9 cellular contexts compared by ENCODE assay signal in the genomic region with DNA sequence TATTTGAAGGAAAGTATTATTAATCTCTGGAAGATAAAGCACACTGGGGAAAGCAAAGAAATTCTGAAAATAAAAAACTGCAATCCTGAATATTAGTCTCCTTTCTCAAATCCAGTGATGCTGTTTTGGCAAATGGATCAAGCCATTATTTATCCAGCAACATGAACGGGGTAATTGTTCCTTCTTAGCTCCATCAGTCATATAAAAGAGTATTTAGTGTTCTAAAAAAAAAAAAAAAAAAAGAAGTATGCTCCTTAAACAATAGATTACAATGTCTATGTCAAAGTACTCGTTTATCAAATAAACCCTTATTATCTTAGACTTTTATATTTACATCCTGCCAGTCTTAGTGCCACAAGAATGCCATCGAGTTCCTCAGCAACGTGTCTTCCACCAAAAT. TPM values are rescaled to one million over a fixed set of nuclear protein-coding genes. Genes with fewer than 3 reads are reported as not detected.
DNase-seq lines count a peak whose midpoint lies in the region; ATAC-seq, FAIRE-seq and TF ChIP-seq lines count a peak whose summit lies in the region.
"Had no signal": no experiment of that assay in that cellular context is flagged by ENCODE, and none has a peak within 500 bp of the region (broad histone marks: within the 10 kb centered on the region; RNA-seq: fewer than 3 reads in every experiment).

No MANE protein-coding gene starts in this region.

- H3K27ac ChIP-seq in heart left ventricle (peak overlapping the region in 8 of 12 donors; percentile 94 to 99 (median 96)), K562 (ENCODE audit: extremely low read depth, low read depth, low read length) (peak overlapping the region; percentile 96; the same call in 2 of the 3 replicates), uterus (peak overlapping the region; percentile 92 to 97)

- WGBS in heart left ventricle, 4 donors = 4 to 6% (median 5%) methylated on average over 4 of the region's 4 CpGs
- WGBS in K562 (ENCODE audit: insufficient coverage, low coverage, missing lambda C conversion rate) = 3% methylated on average over 4 of the region's 4 CpGs

- TF ChIP-seq RAD21 in K562 (CRISPR knock-in tag; conservative IDR thresholded peaks at IDR 0.05 in 1 of 2, IDR thresholded peaks at IDR 0.05 in 1 of 2) = no peak

- peaks cover 63% of the 10 kb centered on the region for H3K79me2 ChIP-seq in K562 (ENCODE audit: control insufficient read depth, insufficient read depth, low read length)

- H3K4me3 Mint-ChIP-seq in memory B cell = peak overlapping the region; percentile 24

- FAIRE-seq in K562 (lab: Jason Lieb, UNC) = no peak

- H3K27me3 Mint-ChIP-seq in memory B cell = no peaks in the 10 kb centered on the region

- TF ChIP-seq CTCF in heart left ventricle (IDR thresholded peaks at IDR 0.05) = no peak
- no peak for TF ChIP-seq CTCF in K562 (IDR thresholded peaks at IDR 0.05 in 2 of 3, conservative IDR thresholded peaks at IDR 0.05 in 1 of 3; ENCODE audit: insufficient read depth in 2 of 3, low read depth in 1 of 3, low read length in 3 of 3)
- no peak for TF ChIP-seq CTCF in uterus (IDR thresholded peaks at IDR 0.05)

- H4K20me1 ChIP-seq in K562 (replicated peaks; ENCODE audit: control insufficient read depth, insufficient read depth, low read length) = peaks cover 15% of the 10 kb centered on the region

- peaks cover 9% of the 10 kb centered on the region for H3K4me1 Mint-ChIP-seq in memory B cell

- no peak overlapping the region for H3K27ac Mint-ChIP-seq in memory B cell

- H3K27me3 ChIP-seq in heart left ventricle (no peaks in the 10 kb centered on the region), K562 (ENCODE audit: control insufficient read depth in 2 of 2, insufficient read depth in 2 of 2, low read length in 2 of 2) (no peaks in the 10 kb centered on the region), uterus (no peaks in the 10 kb centered on the region)
- H3K27me3 ChIP-seq: Peyer's patch had no signal

- TSS peak; percentile 46 for BruUV-seq in K562 (replicated peaks; lab: Mats Ljungman, UMichigan)

- no peak overlapping the region for H2AFZ ChIP-seq in K562 (ENCODE audit: low read depth, low read length)

- H3K36me3 ChIP-seq in heart left ventricle = no peaks in the 10 kb centered on the region
- peaks cover 5% of the 10 kb centered on the region; the same call in 2 of the 3 replicates for H3K36me3 ChIP-seq in K562 (ENCODE audit: control insufficient read depth, insufficient read depth, low read length)
- no peaks in the 10 kb centered on the region for H3K36me3 ChIP-seq in uterus
- H3K36me3 ChIP-seq: Peyer's patch had no signal

- H3K9ac ChIP-seq in K562 (ENCODE audit: insufficient read depth in 1 of 2, low read depth in 2 of 2, low read length in 2 of 2) = peak overlapping the region in 1 of 2 experiments; percentile 95; a peak in 2 of 4 replicates

- TF ChIP-seq EP300 in K562 (IDR thresholded peaks at IDR 0.05; ENCODE audit: low read length) = no peak

- TF ChIP-seq POLR2A in heart left ventricle (IDR thresholded peaks at IDR 0.05) = no peak
- no peak for TF ChIP-seq POLR2A in K562 (conservative IDR thresholded peaks at IDR 0.05)
- TF ChIP-seq POLR2A in uterus (IDR thresholded peaks at IDR 0.05) = no peak

- H3K4me1 ChIP-seq in heart left ventricle (peaks cover 0 to 53% (median 34%) of the 10 kb centered on the region in 12 donors), K562 (replicated peaks in 1 of 2; ENCODE audit: control insufficient read depth in 2 of 2, insufficient read depth in 2 of 2, low read length in 2 of 2) (peaks cover 13 to 25% of the 10 kb centered on the region in 2 experiments), uterus (peaks cover 0 to 9% of the 10 kb centered on the region in 2 donors)

- H3K9me3 ChIP-seq in heart left ventricle (no peaks in the 10 kb centered on the region), K562 (replicated peaks; ENCODE audit: control insufficient read depth, insufficient read depth, low read depth, low read length) (no peaks in the 10 kb centered on the region), uterus (no peaks in the 10 kb centered on the region)
- H3K9me3 ChIP-seq: Peyer's patch had no signal

- DNase-seq in heart left ventricle = no peak
- no peak for DNase-seq in Right ventricle myocardium superior
- DNase-seq in K562 (ENCODE audit: extremely low read depth in 1 of 4, low spot score in 3 of 4) = no peak
- DNase-seq in memory B cell (ENCODE audit: low spot score in 2 of 2) = no peak
- no peak for DNase-seq in uterus
- no peak for DNase-seq in NCI-H1694 (lab: John Stamatoyannopoulos, UW)
- no peak for DNase-seq in activated CD8-positive, alpha-beta memory T cell treated with anti-CD3 and anti-CD28 coated beads for 24 hours

- in situ Hi-C loops in K562 (cut with MboI) = no loop called here

- H3K9me3 Mint-ChIP-seq in memory B cell = peaks cover 2% of the 10 kb centered on the region

- POLR2A ChIA-PET in K562 (lab: Yijun Ruan, JAX) = interaction anchor here (0.5 to 2.3 kb wide), 7 partner anchors 11 to 1907 kb away, joined by 3 to 5 read pairs (median 4); partner anchors contain the start of gene C11orf65

- no peak for ATAC-seq in heart left ventricle
- no peak for ATAC-seq in Right ventricle myocardium superior (ENCODE audit: poor library complexity)
- no peak for ATAC-seq in K562
- no peak for ATAC-seq in memory B cell (ENCODE audit: low read depth)
- ATAC-seq in HG02840 (IDR thresholded peaks at IDR 0.05; ENCODE audit: low FRiP score, unreplicated experiment) = no peak

- peak overlapping the region in 11 of 12 donors; percentile 68 to 98 (median 88) for H3K4me3 ChIP-seq in heart left ventricle
- H3K4me3 ChIP-seq in K562 = peak overlapping the region; percentile 99
- peak overlapping the region; percentile 67 to 87 for H3K4me3 ChIP-seq in uterus

- H3K9me1 ChIP-seq in K562 (ENCODE audit: control insufficient read depth, insufficient read depth, low read length) = no peaks in the 10 kb centered on the region

- CTCF ChIA-PET in K562 (lab: Yijun Ruan, JAX; ENCODE audit: low intra/inter-chr PET ratio) = no interaction called here

- no peaks in the 10 kb centered on the region for H3K36me3 Mint-ChIP-seq in memory B cell

- peak overlapping the region; percentile 84 for H3K4me2 ChIP-seq in K562 (ENCODE audit: insufficient read depth, low read length)

- intact Hi-C loops in heart left ventricle (cut with DNase I) = loop anchor here in 8 of 10 donors (5.0 to 10.0 kb wide), 7 partner anchors 67 to 200 kb away; partner anchors contain the start of genes FDX1 (in 1 of the 8) and ZC3H12C (in 1 of the 8)
- intact Hi-C loops in Right ventricle myocardium superior (cut with DNase I) = loop anchor here (10.0 kb wide), 1 partner anchor 70 kb away; no protein-coding TSS in a partner anchor
- intact Hi-C loops in K562 (cut with micrococcal nuclease) = loop anchor here (5.0 kb wide), 3 partner anchors 82 to 228 kb away; no protein-coding TSS in a partner anchor
- intact Hi-C loops in uterus (cut with DNase I; ENCODE audit: low total_unique reads) = no loop called here

TF ChIP-seq in K562, 482 proteins besides CTCF, POLR2A, EP300 and RAD21:
- no peak for TF ChIP-seq KDM2B (CRISPR knock-in tag; IDR thresholded peaks at IDR 0.05)
- no peak for TF ChIP-seq SRSF1 (IDR thresholded peaks at IDR 0.05; ENCODE audit: low read depth, low read length)
- no peak for TF ChIP-seq TEAD4 (IDR thresholded peaks at IDR 0.05; ENCODE audit: low read length)
- no peak for TF ChIP-seq TEAD4 (CRISPR knock-in tag; IDR thresholded peaks at IDR 0.05; ENCODE audit: borderline replicate concordance)
- no peak for TF ChIP-seq ZNF280A (IDR thresholded peaks at IDR 0.05; ENCODE audit: low read depth, partially characterized antibody)
- peak; percentile 43; the same call in 1 of the 2 replicates for TF ChIP-seq POLR2H (tag; IDR thresholded peaks at IDR 0.05; ENCODE audit: low read depth)

RNA-seq across cellular contexts. Expression of gene RDX, which starts 1.3 kb away (rescaled TPM):
- 100 to 1,000 TPM in 8 of 9 donors, 10 to 100 TPM in 1; 96.8 to 148 (median 126) TPM for total RNA-seq in heart left ventricle
- 10 to 100 TPM; 33.5 to 56.7 TPM for polyA plus RNA-seq in heart left ventricle
- total RNA-seq in Right ventricle myocardium superior = 114 TPM
- 20.0 and 102 TPM in 2 replicates for total RNA-seq in K562 (2011; cell fraction: chromatin; rRNA removed; ENCODE audit: low replicate concordance)
- total RNA-seq in K562 (2011; cell fraction: nucleolus; rRNA removed) = 10.2 and 12.4 TPM in 2 replicates
- total RNA-seq in K562 (2011; cell fraction: nucleoplasm; rRNA removed) = 23.5 and 33.6 TPM in 2 replicates
- 35.6 and 37.4 TPM in 2 replicates for total RNA-seq in K562 (2014; rRNA removed)
- total RNA-seq in K562 (2014; rRNA removed; fragmentation: Illumina TruSeq; extraction: Trizol) = 55.3 and 57.9 TPM in 2 replicates
- 61.7 and 64.8 TPM in 2 replicates for total RNA-seq in K562 (2015; rRNA removed; fragmentation: Illumina TruSeq; extraction: Trizol)
- total RNA-seq in K562 (2021) = 58.0 and 62.4 TPM in 2 replicates
- 52.2 and 62.1 TPM in 2 replicates for polyA plus RNA-seq in K562 (2011; rRNA removed)
- polyA plus RNA-seq in K562 (2011; cell fraction: cytosol; rRNA removed) = 6.3 and 18.3 TPM in 2 replicates
- polyA plus RNA-seq in K562 (2011; cell fraction: nucleus; rRNA removed) = 12.0 and 18.5 TPM in 2 replicates
- polyA plus RNA-seq in K562 (2012) = 43.7 and 55.2 TPM in 2 replicates
- polyA plus RNA-seq in K562 (2014; fragmentation: Illumina TruSeq; extraction: Trizol) = 50.0 and 54.3 TPM in 2 replicates
- polyA plus RNA-seq in K562 (2014; fragmentation: Nextera tagmentation; extraction: Ambion mirVana) = 10 to 100 TPM; 51.4 to 54.0 TPM
- polyA plus RNA-seq in K562 (2014; rRNA removed) = 34.8 and 45.7 TPM in 2 replicates
- polyA minus RNA-seq in K562 (2011; rRNA and poly(A)+ RNA removed) = 148 and 161 TPM in 2 replicates
- polyA minus RNA-seq in K562 (2011; cell fraction: cytosol; rRNA and poly(A)+ RNA removed) = 44.3 and 51.3 TPM in 2 replicates
- polyA minus RNA-seq in K562 (2011; cell fraction: nucleus; rRNA and poly(A)+ RNA removed) = 15.6 and 30.8 TPM in 2 replicates
- total RNA-seq in uterus = 100 to 1,000 TPM in 2 of 4 donors, 10 to 100 TPM in 2; 38.5 to 115 (median 97.7) TPM
